ENCODE assay signal across 16 cellular contexts in the genomic region with DNA sequence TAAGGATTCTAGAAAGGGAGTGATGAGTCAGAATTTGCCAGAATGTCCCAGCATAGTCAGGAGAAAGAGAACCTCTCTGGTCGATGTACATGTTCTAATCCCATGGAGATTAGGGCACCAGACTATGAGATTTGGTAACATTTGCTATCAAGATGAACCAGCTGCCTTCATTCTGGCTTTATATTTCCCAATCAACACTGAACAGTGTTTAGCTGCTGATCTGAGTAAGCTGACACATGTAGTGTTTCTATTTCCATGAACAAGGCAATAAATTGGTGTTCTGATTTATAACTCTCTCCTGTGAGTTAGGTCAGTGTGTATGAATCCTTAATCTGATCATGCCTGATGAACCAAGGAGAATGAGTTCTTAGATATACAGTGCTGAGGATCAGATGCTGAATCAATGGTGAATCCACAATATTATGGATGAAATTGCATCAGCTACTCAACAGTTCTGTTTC.
DNase-seq lines count a peak whose midpoint lies in the region; ATAC-seq and TF ChIP-seq lines count a peak whose summit lies in the region.
"Had no signal": no experiment of that assay in that cellular context is flagged by ENCODE, and none has a peak within 500 bp of the region (broad histone marks: within the 10 kb centered on the region; RNA-seq: fewer than 3 reads in every experiment).

No MANE protein-coding gene starts in this region.

- intact Hi-C loops in activated CD4-positive, alpha-beta T cell treated with anti-CD3 and anti-CD28 coated beads for 36 hours (cut with DNase I, micrococcal nuclease): loop anchor here in 1 of 2 experiments (5.0 kb wide), 1 partner anchor 40 kb away; no protein-coding TSS in a partner anchor

- H3K27me3 Mint-ChIP-seq in activated CD4-positive, alpha-beta T cell treated with anti-CD3 and anti-CD28 coated beads for 36 hours: no peaks in the 10 kb centered on the region
- H3K27me3 Mint-ChIP-seq in chondrocyte (ENCODE audit: low read depth) (no peaks in the 10 kb centered on the region), GM23338 (ENCODE audit: insufficient read depth, low read depth, poor library complexity) (no peaks in the 10 kb centered on the region)
- no peaks in the 10 kb centered on the region for H3K27me3 Mint-ChIP-seq in natural killer cell treated with Interleukin-12 subunit alpha and Interleukin-12 subunit beta and Interleukin-15 and Interleukin-18, amount 100 ng/mL, for 72 hours

- H3K4me1 ChIP-seq in GM23338 (ENCODE audit: insufficient read depth): peaks cover 10% of the 10 kb centered on the region

- peaks cover 9% of the 10 kb centered on the region for H3K9me3 Mint-ChIP-seq in activated CD4-positive, alpha-beta T cell treated with anti-CD3 and anti-CD28 coated beads for 36 hours (ENCODE audit: low read depth)
- H3K9me3 Mint-ChIP-seq in chondrocyte (ENCODE audit: low read depth) (peaks cover 6% of the 10 kb centered on the region), GM23338 (peaks cover 5% of the 10 kb centered on the region; the same call in 2 of the 3 replicates)
- no peaks in the 10 kb centered on the region for H3K9me3 Mint-ChIP-seq in natural killer cell treated with Interleukin-12 subunit alpha and Interleukin-12 subunit beta and Interleukin-15 and Interleukin-18, amount 100 ng/mL, for 72 hours

- H3K36me3 ChIP-seq in GM23338 (ENCODE audit: insufficient read depth): no peaks in the 10 kb centered on the region

- ATAC-seq in activated CD4-positive, alpha-beta T cell treated with anti-CD3 and anti-CD28 coated beads for 36 hours: peak; percentile 67
- ATAC-seq in natural killer cell treated with Interleukin-12 subunit alpha and Interleukin-12 subunit beta and Interleukin-15 and Interleukin-18, amount 100 ng/mL, for 72 hours: peak; percentile 40 to 46
- no peak for ATAC-seq in GM23338

- no peak overlapping the region for H3K4me2 ChIP-seq in GM23338

- POLR2A ChIA-PET in activated CD4-positive, alpha-beta T cell treated with anti-CD3 and anti-CD28 coated beads for 36 hours (lab: Charles Lee): interaction anchor here (0.7 kb wide), 1 partner anchor 142 kb away, joined by 3 read pairs; no protein-coding TSS in a partner anchor

- H3K36me3 Mint-ChIP-seq in activated CD4-positive, alpha-beta T cell treated with anti-CD3 and anti-CD28 coated beads for 36 hours (ENCODE audit: low read depth): peaks cover 60% of the 10 kb centered on the region
- H3K36me3 Mint-ChIP-seq in chondrocyte (ENCODE audit: low read depth) (peaks cover 4% of the 10 kb centered on the region), GM23338 (ENCODE audit: low read depth) (peaks cover 24% of the 10 kb centered on the region)
- peaks cover 9% of the 10 kb centered on the region for H3K36me3 Mint-ChIP-seq in natural killer cell treated with Interleukin-12 subunit alpha and Interleukin-12 subunit beta and Interleukin-15 and Interleukin-18, amount 100 ng/mL, for 72 hours

- CTCF ChIA-PET in activated CD4-positive, alpha-beta T cell treated with anti-CD3 and anti-CD28 coated beads for 36 hours (lab: Charles Lee): interaction anchor here (0.9 to 1.1 kb wide), 2 partner anchors 9 to 70 kb away, joined by 3 read pairs; no protein-coding TSS in a partner anchor

- TF ChIP-seq CTCF in chondrocyte (IDR thresholded peaks at IDR 0.05): no peak
- no peak for TF ChIP-seq CTCF in GM23338 (conservative IDR thresholded peaks at IDR 0.05; ENCODE audit: low read depth in 2 of 2)

- H3K4me3 Mint-ChIP-seq in activated CD4-positive, alpha-beta T cell treated with anti-CD3 and anti-CD28 coated beads for 36 hours: no peak overlapping the region
- H3K4me3 Mint-ChIP-seq in chondrocyte (ENCODE audit: unreplicated experiment) (no peak overlapping the region), GM23338 (no peak overlapping the region)
- no peak overlapping the region for H3K4me3 Mint-ChIP-seq in natural killer cell treated with Interleukin-12 subunit alpha and Interleukin-12 subunit beta and Interleukin-15 and Interleukin-18, amount 100 ng/mL, for 72 hours
- H3K4me3 Mint-ChIP-seq: neural crest cell had no signal

- H3K4me3 ChIP-seq in GM23338: no peak overlapping the region
- H3K4me3 ChIP-seq: skin epidermis had no signal

- no peaks in the 10 kb centered on the region for H3K9me2 ChIP-seq in GM23338 (ENCODE audit: insufficient read depth)

- no peaks in the 10 kb centered on the region for H3K27me3 ChIP-seq in GM23338 (ENCODE audit: insufficient read depth)

- H3K27ac ChIP-seq in GM23338 (ENCODE audit: low read depth): no peak overlapping the region
- H3K27ac ChIP-seq: skin epidermis had no signal

- no peak overlapping the region for H2AFZ ChIP-seq in GM23338

- no peaks in the 10 kb centered on the region for H3K79me2 ChIP-seq in GM23338 (replicated peaks; ENCODE audit: insufficient read depth)

- H3F3A ChIP-seq in GM23338 (replicated peaks; ENCODE audit: low read depth): no peaks in the 10 kb centered on the region

- H3K4me1 Mint-ChIP-seq in activated CD4-positive, alpha-beta T cell treated with anti-CD3 and anti-CD28 coated beads for 36 hours: peaks cover 38% of the 10 kb centered on the region
- H3K4me1 Mint-ChIP-seq in chondrocyte (ENCODE audit: low read depth): peaks cover 30% of the 10 kb centered on the region
- H3K4me1 Mint-ChIP-seq in natural killer cell treated with Interleukin-12 subunit alpha and Interleukin-12 subunit beta and Interleukin-15 and Interleukin-18, amount 100 ng/mL, for 72 hours (ENCODE audit: low read depth in 2 of 2): peaks cover 28 to 37% of the 10 kb centered on the region in 2 donors
- H3K4me1 Mint-ChIP-seq in GM23338: peaks cover 24% of the 10 kb centered on the region
- H3K4me1 Mint-ChIP-seq: neural crest cell had no signal

- no peak for DNase-seq in activated CD4-positive, alpha-beta T cell treated with anti-CD3 and anti-CD28 coated beads for 36 hours
- no peak for DNase-seq in activated CD4-positive, alpha-beta T cell treated with anti-CD3 and anti-CD28 coated beads for 4 hours
- DNase-seq in OCI-M1 (lab: John Stamatoyannopoulos, UW) (peak; percentile 84), chondrocyte (ENCODE audit: low spot score) (no peak), NCI-H187 treated with DMSO at 0.1 percent for 48 hours (lab: John Stamatoyannopoulos, UW) (no peak), hippocampal formation (lab: John Stamatoyannopoulos, UW) (no peak), GM23338 (ENCODE audit: low spot score) (no peak)
- no peak for DNase-seq in natural killer cell treated with Interleukin-12 subunit alpha and Interleukin-12 subunit beta and Interleukin-15 and Interleukin-18, amount 100 ng/mL, for 72 hours (ENCODE audit: low spot score)
- DNase-seq: 8988T, activated gamma-delta T cell, dermis blood vessel endothelial cell, DMS153, foreskin melanocyte, trophoblast cell had no signal

- H4K20me1 ChIP-seq in GM23338 (replicated peaks; ENCODE audit: insufficient read depth): no peaks in the 10 kb centered on the region

- peak overlapping the region; percentile 79 for H3K27ac Mint-ChIP-seq in activated CD4-positive, alpha-beta T cell treated with anti-CD3 and anti-CD28 coated beads for 36 hours
- peak overlapping the region; percentile 23 for H3K27ac Mint-ChIP-seq in chondrocyte (ENCODE audit: unreplicated experiment)
- H3K27ac Mint-ChIP-seq in natural killer cell treated with Interleukin-12 subunit alpha and Interleukin-12 subunit beta and Interleukin-15 and Interleukin-18, amount 100 ng/mL, for 72 hours: peak overlapping the region; percentile 27 to 64
- H3K27ac Mint-ChIP-seq in GM23338: no peak overlapping the region

TF ChIP-seq in GM23338, 12 proteins besides CTCF, POLR2A, EP300 and RAD21:
- TF ChIP-seq NANOG (IDR thresholded peaks at IDR 0.05; ENCODE audit: borderline replicate concordance): no peak
- TF ChIP-seq JUNB (IDR thresholded peaks at IDR 0.05; ENCODE audit: unreplicated experiment): no peak
- TF ChIP-seq ZNF331 (CRISPR knock-in tag; IDR thresholded peaks at IDR 0.05; ENCODE audit: low read depth): no peak
- no peak for TF ChIP-seq EZH2phosphoT487 (IDR thresholded peaks at IDR 0.05; ENCODE audit: unreplicated experiment)
